In genomic region chr2:210459925-210460862, GRCh38 we compare ENCODE assay signal across 13 cellular contexts. TPM values are rescaled to one million over a fixed set of nuclear protein-coding genes. Genes with fewer than 3 reads are reported as not detected.
DNase-seq lines count a peak whose midpoint lies in the region; ATAC-seq and TF ChIP-seq lines count a peak whose summit lies in the region.
"Had no signal": no experiment of that assay in that cellular context is flagged by ENCODE, and none has a peak within 500 bp of the region (broad histone marks: within the 10 kb centered on the region; RNA-seq: fewer than 3 reads in every experiment).

No MANE protein-coding gene starts in this region.

- H3K9me3 ChIP-seq in endodermal cell (ENCODE audit: control insufficient read depth, low read length): no peaks in the 10 kb centered on the region
- H3K9me3 ChIP-seq: tibial nerve had no signal

- H3K27ac ChIP-seq in cingulate gyrus (ENCODE audit: low read depth, low read length) (peak overlapping the region; percentile 96), endodermal cell (ENCODE audit: low read depth, low read length) (no peak overlapping the region)
- H3K27ac ChIP-seq: C4-2B, tibial nerve had no signal

- no peak for TF ChIP-seq CTCF in endodermal cell (conservative IDR thresholded peaks at IDR 0.05)

- CTCF ChIA-PET in activated CD8-positive, alpha-beta memory T cell treated with anti-CD3 and anti-CD28 coated beads, Interleukin-2, amount 10 ng/mL, durations not matched to agents 7 days and 5 days (lab: Charles Lee): interaction anchor here (1.0 kb wide), 1 partner anchor 14 kb away, joined by 3 read pairs; no protein-coding TSS in a partner anchor

- H3K9me3 Mint-ChIP-seq in activated CD8-positive, alpha-beta memory T cell treated with anti-CD3 and anti-CD28 coated beads, Interleukin-2, amount 10 ng/mL, durations not matched to agents 7 days and 5 days (ENCODE audit: low read depth): no peaks in the 10 kb centered on the region
- no peaks in the 10 kb centered on the region for H3K9me3 Mint-ChIP-seq in endodermal cell
- H3K9me3 Mint-ChIP-seq: activated naive CD8-positive, alpha-beta T cell treated with anti-CD3 and anti-CD28 coated beads, Interleukin-2, amount 50 U/mL, for 24 hours had no signal

- ATAC-seq in GM18498 (IDR thresholded peaks at IDR 0.05; ENCODE audit: unreplicated experiment) (peak; percentile 67), GM21447 (IDR thresholded peaks at IDR 0.05; ENCODE audit: unreplicated experiment) (peak; percentile 62), HG03097 (IDR thresholded peaks at IDR 0.05; ENCODE audit: low FRiP score, unreplicated experiment) (peak; percentile 64)
- no peak for ATAC-seq in activated CD8-positive, alpha-beta memory T cell treated with anti-CD3 and anti-CD28 coated beads, Interleukin-2, amount 10 ng/mL, durations not matched to agents 7 days and 5 days
- ATAC-seq: activated naive CD8-positive, alpha-beta T cell treated with anti-CD3 and anti-CD28 coated beads, Interleukin-2, amount 50 U/mL, for 24 hours had no signal

- H3K4me1 Mint-ChIP-seq in activated CD8-positive, alpha-beta memory T cell treated with anti-CD3 and anti-CD28 coated beads, Interleukin-2, amount 10 ng/mL, durations not matched to agents 7 days and 5 days: peaks cover 1% of the 10 kb centered on the region
- peaks cover 31% of the 10 kb centered on the region for H3K4me1 Mint-ChIP-seq in endodermal cell

- no peak overlapping the region for H3K4me3 ChIP-seq in endodermal cell (ENCODE audit: low read length)
- H3K4me3 ChIP-seq: tibial nerve had no signal

- no peaks in the 10 kb centered on the region for H3K27me3 Mint-ChIP-seq in activated CD8-positive, alpha-beta memory T cell treated with anti-CD3 and anti-CD28 coated beads, Interleukin-2, amount 10 ng/mL, durations not matched to agents 7 days and 5 days
- no peaks in the 10 kb centered on the region for H3K27me3 Mint-ChIP-seq in endodermal cell (ENCODE audit: insufficient read depth)
- H3K27me3 Mint-ChIP-seq: activated naive CD8-positive, alpha-beta T cell treated with anti-CD3 and anti-CD28 coated beads, Interleukin-2, amount 50 U/mL, for 24 hours had no signal

- no peak overlapping the region for H3K27ac Mint-ChIP-seq in activated CD8-positive, alpha-beta memory T cell treated with anti-CD3 and anti-CD28 coated beads, Interleukin-2, amount 10 ng/mL, durations not matched to agents 7 days and 5 days
- no peak overlapping the region for H3K27ac Mint-ChIP-seq in endodermal cell
- H3K27ac Mint-ChIP-seq: activated naive CD8-positive, alpha-beta T cell treated with anti-CD3 and anti-CD28 coated beads, Interleukin-2, amount 50 U/mL, for 24 hours had no signal

- H3K27me3 ChIP-seq in endodermal cell (ENCODE audit: control insufficient read depth, insufficient read depth, low read length, poor library complexity, severe bottlenecking): no peaks in the 10 kb centered on the region
- H3K27me3 ChIP-seq: tibial nerve had no signal

- 78 to 87% methylated on average over 4 to 7 of the region's 7 CpGs for WGBS in endodermal cell (ENCODE audit: insufficient coverage in 1 of 2, insufficient read length in 1 of 2), 2 experiments

- peaks cover 25% of the 10 kb centered on the region for H3K36me3 ChIP-seq in endodermal cell (ENCODE audit: control insufficient read depth, insufficient read depth, low read length)

- peaks cover 12% of the 10 kb centered on the region for H3K4me1 ChIP-seq in endodermal cell (ENCODE audit: control insufficient read depth, insufficient read depth, low read length)

- H3K36me3 Mint-ChIP-seq in activated CD8-positive, alpha-beta memory T cell treated with anti-CD3 and anti-CD28 coated beads, Interleukin-2, amount 10 ng/mL, durations not matched to agents 7 days and 5 days: peaks cover 43% of the 10 kb centered on the region
- H3K36me3 Mint-ChIP-seq in endodermal cell (ENCODE audit: low read depth): peaks cover 40% of the 10 kb centered on the region

- no peak overlapping the region for H3K9ac ChIP-seq in endodermal cell (ENCODE audit: extremely low read depth, low read length, poor library complexity, severe bottlenecking)

- DNase-seq in NCI-H1417 (lab: John Stamatoyannopoulos, UW) (no peak), endodermal cell (no peak), DMS153 (lab: John Stamatoyannopoulos, UW) (no peak)
- DNase-seq in activated CD8-positive, alpha-beta memory T cell treated with anti-CD3 and anti-CD28 coated beads, Interleukin-2, amount 10 ng/mL, durations not matched to agents 7 days and 5 days: no peak
- DNase-seq: activated CD4-positive, alpha-beta T cell treated with anti-CD3 and anti-CD28 coated beads for 48 hours; activated naive CD8-positive, alpha-beta T cell treated with anti-CD3 and anti-CD28 coated beads, Interleukin-2, amount 50 U/mL, for 24 hours; stimulated activated CD4-positive, alpha-beta T cell treated with anti-CD3 and anti-CD28 coated beads, Interleukin-4, amount 100 ng/mL, for 1 hour had no signal

- H3K4me3 Mint-ChIP-seq in activated CD8-positive, alpha-beta memory T cell treated with anti-CD3 and anti-CD28 coated beads, Interleukin-2, amount 10 ng/mL, durations not matched to agents 7 days and 5 days: no peak overlapping the region
- no peak overlapping the region for H3K4me3 Mint-ChIP-seq in endodermal cell
- H3K4me3 Mint-ChIP-seq: activated naive CD8-positive, alpha-beta T cell treated with anti-CD3 and anti-CD28 coated beads, Interleukin-2, amount 50 U/mL, for 24 hours had no signal

RNA-seq across cellular contexts. Expression of gene LANCL1, which starts 16.4 kb away (rescaled TPM):
- total RNA-seq in activated CD8-positive, alpha-beta memory T cell treated with anti-CD3 and anti-CD28 coated beads, Interleukin-2, amount 10 ng/mL, durations not matched to agents 7 days and 5 days: 10 to 100 TPM; 34.7 to 37.9 TPM
- total RNA-seq in endodermal cell: 10 to 100 TPM; 68.4 to 88.1 TPM
- 49.7 TPM for polyA plus RNA-seq in endodermal cell (2013, experiment 1 of 2)
- polyA plus RNA-seq in endodermal cell (2013, experiment 2 of 2): 51.4 TPM
